5 cellular contexts compared by ENCODE assay signal in genomic region chr7:1443587-1444200, GRCh38. TPM values are rescaled to one million over a fixed set of nuclear protein-coding genes. Genes with fewer than 3 reads are reported as not detected.
DNase-seq lines count a peak whose midpoint lies in the region; ATAC-seq, FAIRE-seq and TF ChIP-seq lines count a peak whose summit lies in the region.
"Not testable (repeated sequence)": the region's sequence is repeated elsewhere in the genome, so short reads cannot be mapped to it uniquely, and the experiment has no call there.

No MANE protein-coding gene starts in this region.

- not testable (repeated sequence) for H2AK5ac ChIP-seq in neuronal stem cell (ENCODE audit: low read depth, low read length)

- H3K79me2 ChIP-seq in K562 (ENCODE audit: control insufficient read depth, insufficient read depth, low read length); HepG2 (ENCODE audit: insufficient read depth, low read length): not testable (repeated sequence)

- not testable (repeated sequence) for DNase-seq in Panc1 (ENCODE audit: low read depth, low spot score); K562 (ENCODE audit: extremely low read depth in 1 of 4, low spot score in 3 of 4); HepG2 (ENCODE audit: low spot score); nephron progenitor cell; neuronal stem cell (ENCODE audit: low spot score)

- H4K91ac ChIP-seq in neuronal stem cell (ENCODE audit: low read depth, low read length, poor library complexity), result not testable (repeated sequence)

- H2BK15ac ChIP-seq in neuronal stem cell (ENCODE audit: low read length), result not testable (repeated sequence)

- not testable (repeated sequence) for TF ChIP-seq EP300 in K562 (IDR thresholded peaks at IDR 0.05; ENCODE audit: low read length); HepG2 (IDR thresholded peaks at IDR 0.05; ENCODE audit: low read depth in 2 of 2, low read length in 2 of 2); HepG2 (CRISPR knock-in tag; IDR thresholded peaks at IDR 0.05; ENCODE audit: borderline replicate concordance)

- peak overlapping the region; percentile 41 for H3K27ac Mint-ChIP-seq in nephron progenitor cell

- not testable (repeated sequence) for H3K36me3 ChIP-seq in Panc1 (ENCODE audit: control insufficient read depth, insufficient read depth, low read length); HepG2 (replicated peaks in 1 of 2; ENCODE audit: control insufficient read depth in 1 of 2, insufficient read depth in 2 of 2, low read length in 2 of 2); neuronal stem cell (replicated peaks in 1 of 2; ENCODE audit: control insufficient read depth in 2 of 2, insufficient read depth in 2 of 2, low read length in 2 of 2)
- H3K36me3 ChIP-seq in K562 (ENCODE audit: control insufficient read depth, insufficient read depth, low read length), result peaks cover 76% of the 10 kb centered on the region

- H4K20me1 ChIP-seq in K562 (replicated peaks; ENCODE audit: control insufficient read depth, insufficient read depth, low read length); HepG2 (ENCODE audit: insufficient read depth, low read length): not testable (repeated sequence)

- TF ChIP-seq POLR2A in K562 (conservative IDR thresholded peaks at IDR 0.05); HepG2 (IDR thresholded peaks at IDR 0.05; ENCODE audit: insufficient read depth in 1 of 2, low read depth in 2 of 2, low read length in 2 of 2): not testable (repeated sequence)

- not testable (repeated sequence) for H3K4me3 ChIP-seq in Panc1 (ENCODE audit: low read depth in 2 of 2, low read length in 2 of 2); K562; HepG2 (replicated peaks in 1 of 3; ENCODE audit: insufficient read depth in 1 of 3, low read depth in 2 of 3, low read length in 3 of 3); neuronal stem cell (ENCODE audit: low read length in 2 of 2)

- not testable (repeated sequence) for H2BK12ac ChIP-seq in neuronal stem cell (ENCODE audit: low read length)

- not testable (repeated sequence) for H3K4me2 ChIP-seq in K562 (ENCODE audit: insufficient read depth, low read length); HepG2 (ENCODE audit: low read depth, low read length); neuronal stem cell (ENCODE audit: insufficient read depth, low read length, poor library complexity, severe bottlenecking)

- TF ChIP-seq CTCF in Panc1 (IDR thresholded peaks at IDR 0.05); K562 (IDR thresholded peaks at IDR 0.05 in 2 of 3, conservative IDR thresholded peaks at IDR 0.05 in 1 of 3; ENCODE audit: insufficient read depth in 2 of 3, low read depth in 1 of 3, low read length in 3 of 3); HepG2 (CRISPR knock-in tag; IDR thresholded peaks at IDR 0.05); nephron progenitor cell (IDR thresholded peaks at IDR 0.05): not testable (repeated sequence)

- H3K4me1 ChIP-seq in Panc1 (ENCODE audit: control insufficient read depth, insufficient read depth, low read length), result peaks cover 27% of the 10 kb centered on the region
- peaks cover 0 to 71% of the 10 kb centered on the region in 2 experiments; a peak in 2 of 5 replicates for H3K4me1 ChIP-seq in K562 (replicated peaks in 1 of 2; ENCODE audit: control insufficient read depth in 2 of 2, insufficient read depth in 2 of 2, low read length in 2 of 2)
- H3K4me1 ChIP-seq in HepG2 (ENCODE audit: insufficient read depth, low read length); neuronal stem cell (ENCODE audit: control insufficient read depth in 2 of 2, insufficient read depth in 1 of 2, low read depth in 1 of 2, low read length in 2 of 2): not testable (repeated sequence)

- not testable (repeated sequence) for H3K9me3 Mint-ChIP-seq in nephron progenitor cell

- FAIRE-seq in K562 (lab: Jason Lieb, UNC); HepG2 (lab: Jason Lieb, UNC): not testable (repeated sequence)

- CTCF ChIA-PET in Panc1 (lab: Charles Lee); K562 (lab: Yijun Ruan, JAX; ENCODE audit: low intra/inter-chr PET ratio); HepG2 (lab: Yijun Ruan, JAX; ENCODE audit: low intra/inter-chr PET ratio, low total read pairs): not testable (repeated sequence)

- not testable (repeated sequence) for BruUV-seq in Panc1 (replicated peaks; lab: Mats Ljungman, UMichigan); K562 (replicated peaks; lab: Mats Ljungman, UMichigan); HepG2 (replicated peaks; lab: Mats Ljungman, UMichigan)

- not testable (repeated sequence) for H2AFZ ChIP-seq in K562 (ENCODE audit: low read depth, low read length); HepG2 (ENCODE audit: low read length); neuronal stem cell (ENCODE audit: low read length)

- H4K8ac ChIP-seq in neuronal stem cell (ENCODE audit: low read depth, low read length), result not testable (repeated sequence)

- not testable (repeated sequence) for TF ChIP-seq RAD21 in K562 (CRISPR knock-in tag; conservative IDR thresholded peaks at IDR 0.05 in 1 of 2, IDR thresholded peaks at IDR 0.05 in 1 of 2); HepG2 (CRISPR knock-in tag; IDR thresholded peaks at IDR 0.05)

- H2BK120ac ChIP-seq in neuronal stem cell (ENCODE audit: low read depth, low read length), result not testable (repeated sequence)

- not testable (repeated sequence) for H3K36me3 Mint-ChIP-seq in nephron progenitor cell (ENCODE audit: low read depth)

- H3K27me3 Mint-ChIP-seq in nephron progenitor cell (ENCODE audit: low read depth, poor library complexity), result not testable (repeated sequence)

- POLR2A ChIA-PET in Panc1 (lab: Charles Lee); K562 (lab: Yijun Ruan, JAX); HepG2 (lab: Yijun Ruan, JAX): not testable (repeated sequence)

- peak overlapping the region; percentile 3; the same call in 1 of the 2 replicates for H3K27ac ChIP-seq in Panc1 (ENCODE audit: low read length)
- not testable (repeated sequence) for H3K27ac ChIP-seq in K562 (ENCODE audit: extremely low read depth, low read depth, low read length); HepG2 (ENCODE audit: extremely low read length, insufficient read depth, low read length); neuronal stem cell (replicated peaks; ENCODE audit: low read length)

- H2BK5ac ChIP-seq in neuronal stem cell (ENCODE audit: low read length), result not testable (repeated sequence)

- H3K23ac ChIP-seq in neuronal stem cell (ENCODE audit: low read depth, low read length, poor library complexity), result not testable (repeated sequence)

- not testable (repeated sequence) for H3K79me1 ChIP-seq in neuronal stem cell (ENCODE audit: low read depth, low read length)

- 96% methylated on average over 17 of the region's 42 CpGs for WGBS in K562 (ENCODE audit: insufficient coverage, low coverage, missing lambda C conversion rate)
- WGBS in HepG2 (ENCODE audit: low lambda C conversion rate), result 94% methylated on average over 26 of the region's 42 CpGs
- no CpG with 5 or more reads among the region's 42 CpGs for WGBS in neuronal stem cell (ENCODE audit: extremely low coverage in 2 of 2, insufficient read length in 2 of 2, insufficient replicate concordance in 1 of 2), 2 donors

- H3K14ac ChIP-seq in neuronal stem cell (ENCODE audit: low read length), result not testable (repeated sequence)

- not testable (repeated sequence) for ATAC-seq in Panc1, K562, HepG2

- H3K4ac ChIP-seq in neuronal stem cell (ENCODE audit: low read length), result not testable (repeated sequence)

- H3K27me3 ChIP-seq in Panc1 (ENCODE audit: control insufficient read depth, insufficient read depth, low read length); K562 (ENCODE audit: control insufficient read depth in 2 of 2, insufficient read depth in 2 of 2, low read length in 2 of 2); HepG2 (ENCODE audit: control insufficient read depth in 1 of 2, insufficient read depth in 2 of 2, low read length in 2 of 2); neuronal stem cell (ENCODE audit: control insufficient read depth in 3 of 3, insufficient read depth in 3 of 3, low read depth in 1 of 3, low read length in 3 of 3): not testable (repeated sequence)

- H3K4me3 Mint-ChIP-seq in nephron progenitor cell, result not testable (repeated sequence)

- H3K9me1 ChIP-seq in K562 (ENCODE audit: control insufficient read depth, insufficient read depth, low read length), result not testable (repeated sequence)

- H3K9ac ChIP-seq in K562 (ENCODE audit: insufficient read depth in 1 of 2, low read depth in 2 of 2, low read length in 2 of 2); HepG2 (ENCODE audit: insufficient read depth, low read depth, low read length); neuronal stem cell (ENCODE audit: low read depth, low read length, poor library complexity): not testable (repeated sequence)

- not testable (repeated sequence) for H3K4me1 Mint-ChIP-seq in nephron progenitor cell

- in situ Hi-C loops in Panc1 (cut with HindIII; ENCODE audit: low pct_unique_long_range_greater_than_20kb, low sequenced_read_pairs); K562 (cut with MboI); HepG2 (cut with HindIII; ENCODE audit: extremely low pct_ligation_motif_present, low pct_unique_long_range_greater_than_20kb): not testable (repeated sequence)

- intact Hi-C loops in Panc1 (cut with micrococcal nuclease; ENCODE audit: unreplicated experiment); K562 (cut with micrococcal nuclease); HepG2 (cut with micrococcal nuclease; ENCODE audit: unreplicated experiment): not testable (repeated sequence)

- H3K9me3 ChIP-seq in Panc1 (ENCODE audit: control insufficient read depth, insufficient read depth, low read depth, low read length); K562 (replicated peaks; ENCODE audit: control insufficient read depth, insufficient read depth, low read depth, low read length); HepG2 (ENCODE audit: low read length); neuronal stem cell (replicated peaks in 1 of 2; ENCODE audit: control insufficient read depth in 2 of 2, insufficient read depth in 1 of 2, low read depth in 1 of 2, low read length in 2 of 2): not testable (repeated sequence)

- H3K18ac ChIP-seq in neuronal stem cell (ENCODE audit: low read length), result peak overlapping the region; percentile 3

RNA-seq across cellular contexts. Expression of gene MICALL2, which starts 15.6 kb away (rescaled TPM):
- total RNA-seq in Panc1 (2021; ENCODE audit: unreplicated experiment), result 144 TPM
- polyA plus RNA-seq in Panc1 (2012; ENCODE audit: insufficient read length), result 127 TPM
- 266 and 844 TPM in 2 replicates for total RNA-seq in K562 (2011; cell fraction: chromatin; rRNA removed; ENCODE audit: low replicate concordance)
- total RNA-seq in K562 (2011; cell fraction: nucleolus; rRNA removed), result 502 and 577 TPM in 2 replicates
- total RNA-seq in K562 (2011; cell fraction: nucleoplasm; rRNA removed), result 359 and 406 TPM in 2 replicates
- total RNA-seq in K562 (2014; rRNA removed), result 59.0 and 71.5 TPM in 2 replicates
- total RNA-seq in K562 (2014; rRNA removed; fragmentation: Illumina TruSeq; extraction: Trizol), result 6.9 and 9.5 TPM in 2 replicates
- total RNA-seq in K562 (2015; rRNA removed; fragmentation: Illumina TruSeq; extraction: Trizol), result 26.9 and 32.7 TPM in 2 replicates
- total RNA-seq in K562 (2021), result 102 and 103 TPM in 2 replicates
- 17.0 and 42.5 TPM in 2 replicates for polyA plus RNA-seq in K562 (2011; rRNA removed)
- 14.6 and 28.0 TPM in 2 replicates for polyA plus RNA-seq in K562 (2011; cell fraction: cytosol; rRNA removed)
- polyA plus RNA-seq in K562 (2011; cell fraction: nucleus; rRNA removed), result 444 and 528 TPM in 2 replicates
- 61.2 and 74.6 TPM in 2 replicates for polyA plus RNA-seq in K562 (2012)
- polyA plus RNA-seq in K562 (2014; fragmentation: Illumina TruSeq; extraction: Trizol), result 13.2 and 29.8 TPM in 2 replicates
- polyA plus RNA-seq in K562 (2014; fragmentation: Nextera tagmentation; extraction: Ambion mirVana), result 1 to 10 TPM; 1.8 to 2.2 TPM
- polyA plus RNA-seq in K562 (2014; rRNA removed), result 91.2 and 99.3 TPM in 2 replicates
- 53.2 and 57.7 TPM in 2 replicates for polyA minus RNA-seq in K562 (2011; rRNA and poly(A)+ RNA removed)
- polyA minus RNA-seq in K562 (2011; cell fraction: cytosol; rRNA and poly(A)+ RNA removed), result 17.9 and 22.2 TPM in 2 replicates
- 91.7 and 109 TPM in 2 replicates for polyA minus RNA-seq in K562 (2011; cell fraction: nucleus; rRNA and poly(A)+ RNA removed)
- total RNA-seq in HepG2 (2016; rRNA removed; fragmentation: Illumina TruSeq; extraction: Trizol), result 1.8 and 5.8 TPM in 2 replicates
- total RNA-seq in HepG2 (2016; cell fraction: cytosol; rRNA removed; fragmentation: Illumina TruSeq; extraction: Trizol; ENCODE audit: low read depth), result 5.5 and 6.3 TPM in 2 replicates
- total RNA-seq in HepG2 (2016; cell fraction: insoluble cytoplasmic fraction; rRNA removed; fragmentation: Illumina TruSeq; extraction: Trizol), result 2.1 and 6.3 TPM in 2 replicates
- 2.9 and 3.0 TPM in 2 replicates for total RNA-seq in HepG2 (2016; cell fraction: membrane; rRNA removed; fragmentation: Illumina TruSeq; extraction: Trizol)
- total RNA-seq in HepG2 (2016; cell fraction: nucleus; rRNA removed; fragmentation: Illumina TruSeq; extraction: Trizol), result 7.9 and 10.2 TPM in 2 replicates
- polyA plus RNA-seq in HepG2 (2011; rRNA removed), result 12.4 and 15.0 TPM in 2 replicates
- polyA plus RNA-seq in HepG2 (2011; cell fraction: cytosol; rRNA removed), result 2.3 and 4.4 TPM in 2 replicates
- polyA plus RNA-seq in HepG2 (2011; cell fraction: nucleus; rRNA removed), result 231 and 294 TPM in 2 replicates
- polyA plus RNA-seq in HepG2 (2012), result 5.9 and 10.1 TPM in 2 replicates
- 1.1 and 1.7 TPM in 2 replicates for polyA plus RNA-seq in HepG2 (2016; cell fraction: cytosol; fragmentation: Illumina TruSeq; extraction: Trizol; ENCODE audit: low read depth)
- 1.9 and 2.3 TPM in 2 replicates for polyA plus RNA-seq in HepG2 (2016; cell fraction: insoluble cytoplasmic fraction; fragmentation: Illumina TruSeq; extraction: Trizol; ENCODE audit: low read depth)
- 1.3 and 1.7 TPM in 2 replicates for polyA plus RNA-seq in HepG2 (2016; cell fraction: membrane; fragmentation: Illumina TruSeq; extraction: Trizol; ENCODE audit: low read depth)
- 32.1 and 32.9 TPM in 2 replicates for polyA plus RNA-seq in HepG2 (2016; cell fraction: nucleus; fragmentation: Illumina TruSeq; extraction: Trizol; ENCODE audit: insufficient read depth, low read depth)
- 17.6 and 22.4 TPM in 2 replicates for polyA minus RNA-seq in HepG2 (2011; rRNA and poly(A)+ RNA removed; ENCODE audit: low replicate concordance)
- polyA minus RNA-seq in HepG2 (2011; cell fraction: cytosol; rRNA and poly(A)+ RNA removed), result 2.2 and 2.5 TPM in 2 replicates
- polyA minus RNA-seq in HepG2 (2011; cell fraction: nucleus; rRNA and poly(A)+ RNA removed), result 26.2 and 30.8 TPM in 2 replicates
- 9.4 TPM for polyA plus RNA-seq in neuronal stem cell (2013, experiment 1 of 2)
- polyA plus RNA-seq in neuronal stem cell (2013, experiment 2 of 2), result 10.1 TPM
